14 cellular contexts compared by ENCODE assay signal in the genomic region with DNA sequence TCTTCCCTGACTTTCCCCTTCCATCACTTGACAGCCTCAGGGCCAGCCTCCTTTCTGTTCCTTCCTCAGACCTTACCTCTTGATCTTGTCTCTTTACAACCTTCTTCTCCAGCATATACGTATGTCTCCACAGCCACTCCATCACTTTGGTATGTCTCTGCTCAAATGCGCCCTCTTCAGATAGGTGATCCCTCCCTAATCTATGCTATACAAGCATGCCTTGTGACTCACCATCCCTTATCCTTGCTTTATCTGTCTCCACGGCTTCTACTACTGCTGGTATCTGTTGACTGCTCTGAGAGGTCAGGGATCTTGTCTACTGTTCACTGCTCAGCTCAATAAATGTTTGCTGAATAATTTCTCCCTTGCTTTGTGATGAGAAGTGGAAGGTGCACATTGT. TPM values are rescaled to one million over a fixed set of nuclear protein-coding genes. Genes with fewer than 3 reads are reported as not detected.
A peak's percentile ranks its signal among the peaks of the same experiment; 100 is the strongest.
DNase-seq lines count a peak whose midpoint lies in the region; ATAC-seq, FAIRE-seq and TF ChIP-seq lines count a peak whose summit lies in the region.
"Had no signal": no experiment of that assay in that cellular context is flagged by ENCODE, and none has a peak within 500 bp of the region (broad histone marks: within the 10 kb centered on the region; RNA-seq: fewer than 3 reads in every experiment).

No MANE protein-coding gene starts in this region.

- CTCF ChIA-PET in PC-9 (lab: Charles Lee), result no interaction called here

- H3F3A ChIP-seq in PC-9 (ENCODE audit: insufficient read depth, low read depth), result no peaks in the 10 kb centered on the region

- no peak for ATAC-seq in GM21528 (IDR thresholded peaks at IDR 0.05; ENCODE audit: low FRiP score, unreplicated experiment)

- H3K79me2 ChIP-seq in PC-9 (ENCODE audit: low read depth), result peaks cover 80% of the 10 kb centered on the region

- intact Hi-C loops in PC-9 (cut with micrococcal nuclease; ENCODE audit: unreplicated experiment), result no loop called here

- no peak overlapping the region for H2AFZ ChIP-seq in PC-9

- H3K9me2 ChIP-seq in PC-9 (ENCODE audit: insufficient read depth), result no peaks in the 10 kb centered on the region

- H3K4me2 ChIP-seq in PC-9, result no peak overlapping the region

- FAIRE-seq in urothelium cell line (lab: Jason Lieb, UNC), result peak; percentile 71
- FAIRE-seq: kidney had no signal

- no peaks in the 10 kb centered on the region for H3K27me3 ChIP-seq in PC-9 (ENCODE audit: insufficient read depth, low read depth)
- H3K27me3 ChIP-seq: Peyer's patch, suprapubic skin had no signal

- H3K4me3 Mint-ChIP-seq in activated naive CD8-positive, alpha-beta T cell, result no peak overlapping the region
- H3K4me3 Mint-ChIP-seq in activated naive CD8-positive, alpha-beta T cell treated with anti-CD3 and anti-CD28 coated beads for 36 hours, result no peak overlapping the region
- H3K4me3 Mint-ChIP-seq: activated CD4-positive, alpha-beta T cell treated with anti-CD3 and anti-CD28 coated beads, Interleukin-2, amount 10 ng/mL, durations not matched to agents 7 days and 5 days had no signal

- POLR2A ChIA-PET in PC-9 (lab: Charles Lee; ENCODE audit: unreplicated experiment), result no interaction called here

- 0 out of 2 replicates have a peak, but pooled peaks cover 7% of the 10 kb centered on the region for H3K36me3 ChIP-seq in PC-9 (ENCODE audit: low read depth)
- H3K36me3 ChIP-seq: Peyer's patch, suprapubic skin had no signal

- peaks cover 75% of the 10 kb centered on the region for H3K4me1 Mint-ChIP-seq in activated naive CD8-positive, alpha-beta T cell (ENCODE audit: low read depth)
- peaks cover 49% of the 10 kb centered on the region for H3K4me1 Mint-ChIP-seq in activated naive CD8-positive, alpha-beta T cell treated with anti-CD3 and anti-CD28 coated beads for 36 hours

- no peaks in the 10 kb centered on the region for H3K4me1 ChIP-seq in PC-9 (replicated peaks; ENCODE audit: insufficient read depth)

- no TSS peak for BruUV-seq in PC-9 (replicated peaks; lab: Mats Ljungman, UMichigan)

- no peak overlapping the region for H3K4me3 ChIP-seq in PC-9
- H3K4me3 ChIP-seq: Peyer's patch, suprapubic skin had no signal

- H4K20me1 ChIP-seq in PC-9 (ENCODE audit: insufficient read depth), result no peaks in the 10 kb centered on the region

- H3K36me3 Mint-ChIP-seq in activated naive CD8-positive, alpha-beta T cell, result peaks cover 45% of the 10 kb centered on the region
- peaks cover 74% of the 10 kb centered on the region for H3K36me3 Mint-ChIP-seq in activated naive CD8-positive, alpha-beta T cell treated with anti-CD3 and anti-CD28 coated beads for 36 hours

- no peak for DNase-seq in activated naive CD8-positive, alpha-beta T cell treated with anti-CD3 and anti-CD28 coated beads for 36 hours
- DNase-seq in PC-9 (peak; percentile 5 to 70), epithelial cell of prostate (ENCODE audit: low read depth, low spot score) (peak; percentile 61), urothelium cell line (ENCODE audit: low spot score) (no peak), NCI-H1930 (lab: John Stamatoyannopoulos, UW) (no peak)
- no peak for DNase-seq in stimulated activated CD4-positive, alpha-beta T cell treated with anti-CD3 and anti-CD28 coated beads, Interleukin-15, amount 100 ng/mL, for 24 hours
- DNase-seq: activated CD4-positive, alpha-beta T cell treated with anti-CD3 and anti-CD28 coated beads, Interleukin-2, amount 10 ng/mL, durations not matched to agents 7 days and 5 days; amygdala; kidney; NCI-H146 had no signal

- no peak overlapping the region for H3K27ac ChIP-seq in PC-9
- H3K27ac ChIP-seq in epithelial cell of prostate, result peak overlapping the region; percentile 35
- H3K27ac ChIP-seq: Peyer's patch, suprapubic skin had no signal

- peak overlapping the region; percentile 67 for H3K27ac Mint-ChIP-seq in activated naive CD8-positive, alpha-beta T cell
- H3K27ac Mint-ChIP-seq in activated naive CD8-positive, alpha-beta T cell treated with anti-CD3 and anti-CD28 coated beads for 36 hours, result no peak overlapping the region

- peaks cover 15% of the 10 kb centered on the region for H3K9me3 Mint-ChIP-seq in activated naive CD8-positive, alpha-beta T cell (ENCODE audit: low read depth)
- peaks cover 31% of the 10 kb centered on the region for H3K9me3 Mint-ChIP-seq in activated naive CD8-positive, alpha-beta T cell treated with anti-CD3 and anti-CD28 coated beads for 36 hours

- no peaks in the 10 kb centered on the region for H3K27me3 Mint-ChIP-seq in activated naive CD8-positive, alpha-beta T cell
- no peaks in the 10 kb centered on the region for H3K27me3 Mint-ChIP-seq in activated naive CD8-positive, alpha-beta T cell treated with anti-CD3 and anti-CD28 coated beads for 36 hours
- H3K27me3 Mint-ChIP-seq: activated CD4-positive, alpha-beta T cell treated with anti-CD3 and anti-CD28 coated beads, Interleukin-2, amount 10 ng/mL, durations not matched to agents 7 days and 5 days had no signal

- no peak for TF ChIP-seq CTCF in PC-9 (conservative IDR thresholded peaks at IDR 0.05)

- H3K9me3 ChIP-seq in PC-9 (ENCODE audit: insufficient read depth, low read depth), result no peaks in the 10 kb centered on the region
- H3K9me3 ChIP-seq: Peyer's patch, suprapubic skin had no signal

RNA-seq across cellular contexts. Expression of gene ARAP2, which starts 9.0 kb away (rescaled TPM):
- 10 to 100 TPM; 21.0 to 27.0 TPM for total RNA-seq in activated naive CD8-positive, alpha-beta T cell treated with anti-CD3 and anti-CD28 coated beads for 36 hours
- total RNA-seq in PC-9 (2021), result 17.7 and 25.8 TPM in 2 replicates

RNA-seq across cellular contexts. Expression of gene DTHD1, which starts 46.1 kb away (rescaled TPM):
- total RNA-seq in activated naive CD8-positive, alpha-beta T cell treated with anti-CD3 and anti-CD28 coated beads for 36 hours, result under 1 TPM; 0.08 to 0.12 TPM
- total RNA-seq in PC-9 (2021), result not detected in 2 replicates

Comparison
In these comparisons a context has a peak if more than half of its experiments do, and no peak if none do; other contexts are left out.
1. DNase-seq: peak in PC-9 (2 of 2) and epithelial cell of prostate (single experiment); none in activated naive CD8-positive, alpha-beta T cell treated with anti-CD3 and anti-CD28 coated beads for 36 hours (single experiment), urothelium cell line (single experiment), NCI-H1930 (0 of 2) and stimulated activated CD4-positive, alpha-beta T cell treated with anti-CD3 and anti-CD28 coated beads, Interleukin-15, amount 100 ng/mL, for 24 hours (single experiment).